ENCODE assay signal across 40 cellular contexts in genomic region chr7:30010022-30010421, GRCh38.
"Had no signal": no experiment of that assay in that cellular context is flagged by ENCODE, and none has a peak within 500 bp of the region (broad histone marks: within the 10 kb centered on the region; RNA-seq: fewer than 3 reads in every experiment).

No MANE protein-coding gene starts in this region.

- H3K4me3 ChIP-seq: adrenal gland, ascending aorta, body of pancreas, breast epithelium, cardiac muscle cell had no signal

- DNase-seq: activated effector memory CD4-positive, alpha-beta T cell treated with anti-CD3 and anti-CD28 coated beads, Interleukin-2, amount 50 U/mL, for 16 hours; activated effector memory CD4-positive, alpha-beta T cell treated with Interleukin-2 at 50 U/mL for 16 hours; activated gamma-delta T cell; activated gamma-delta T cell treated with Interleukin-2 at 50 U/mL for 16 hours; activated naive CD4-positive, alpha-beta T cell; activated naive CD4-positive, alpha-beta T cell treated with anti-CD3 and anti-CD28 coated beads for 36 hours; activated naive CD4-positive, alpha-beta T cell treated with anti-CD3 and anti-CD28 coated beads, Interleukin-2, amount 10 ng/mL, durations not matched to agents 7 days and 5 days; activated naive CD4-positive, alpha-beta T cell treated with anti-CD3 and anti-CD28 coated beads, Interleukin-2, amount 50 U/mL, for 16 hours; activated naive CD4-positive, alpha-beta T cell treated with Interleukin-2 at 50 U/mL for 16 hours; activated naive CD8-positive, alpha-beta T cell treated with anti-CD3 and anti-CD28 coated beads for 36 hours; activated naive CD8-positive, alpha-beta T cell treated with anti-CD3 and anti-CD28 coated beads, Interleukin-2, amount 10 ng/mL, durations not matched to agents 7 days and 5 days; activated naive CD8-positive, alpha-beta T cell treated with anti-CD3 and anti-CD28 coated beads, Interleukin-2, amount 50 U/mL, for 24 hours; activated T-cell treated with anti-CD3 and anti-CD28 coated beads, Interleukin-2, amount 50 U/mL, for 1 hour; activated T-cell treated with anti-CD3 and anti-CD28 coated beads, Interleukin-2, amount 50 U/mL, for 24 hours; activated T-cell treated with anti-CD3 and anti-CD28 coated beads, Interleukin-2, amount 50 U/mL, for 4 hours; activated T-cell treated with anti-CD3 and anti-CD28 coated beads, Interleukin-2, amount 50 U/mL, for 48 hours; activated T-cell treated with anti-CD3 and anti-CD28 coated beads, Interleukin-2, amount 50 U/mL, for 72 hours; adrenal gland; amniotic stem cell; amygdala; anterior cingulate cortex; aorta; body of pancreas; brain microvascular endothelial cell; caudate nucleus; central memory CD4-positive, alpha-beta T cell; cerebellar nuclear complex had no signal

- ATAC-seq: activated naive CD4-positive, alpha-beta T cell treated with anti-CD3 and anti-CD28 coated beads, Interleukin-2, amount 50 U/mL, for 72 hours; activated naive CD8-positive, alpha-beta T cell treated with anti-CD3 and anti-CD28 coated beads, Interleukin-2, amount 50 U/mL, for 24 hours; activated T-cell treated with anti-CD3 and anti-CD28 coated beads, Interleukin-2, amount 50 U/mL, for 4 hours; activated T-cell treated with anti-CD3 and anti-CD28 coated beads, Interleukin-2, amount 50 U/mL, for 72 hours; activated T-helper 17 cell treated with anti-CD3 and anti-CD28 coated beads, Interleukin-2, amount 50 U/mL, for 72 hours; body of pancreas had no signal

- H3K4me3 Mint-ChIP-seq: activated naive CD4-positive, alpha-beta T cell treated with anti-CD3 and anti-CD28 coated beads for 36 hours; activated naive CD4-positive, alpha-beta T cell treated with anti-CD3 and anti-CD28 coated beads, Interleukin-2, amount 10 ng/mL, durations not matched to agents 7 days and 5 days; activated naive CD4-positive, alpha-beta T cell treated with anti-CD3 and anti-CD28 coated beads, Interleukin-2, amount 50 U/mL, for 24 hours; activated naive CD8-positive, alpha-beta T cell; activated naive CD8-positive, alpha-beta T cell treated with anti-CD3 and anti-CD28 coated beads for 36 hours; activated naive CD8-positive, alpha-beta T cell treated with anti-CD3 and anti-CD28 coated beads, Interleukin-2, amount 10 ng/mL, durations not matched to agents 7 days and 5 days; activated naive CD8-positive, alpha-beta T cell treated with anti-CD3 and anti-CD28 coated beads, Interleukin-2, amount 50 U/mL, for 24 hours; activated T-cell treated with anti-CD3 and anti-CD28 coated beads, Interleukin-2, amount 50 U/mL, for 24 hours; activated T-cell treated with anti-CD3 and anti-CD28 coated beads, Interleukin-2, amount 50 U/mL, for 4 hours; activated T-cell treated with anti-CD3 and anti-CD28 coated beads, Interleukin-2, amount 50 U/mL, for 72 hours; activated T-helper 1 cell treated with anti-CD3 and anti-CD28 coated beads, Interleukin-12 subunit alpha, Interleukin-12 subunit beta, Interleukin-2, Interleukin-4 antibody, amounts not matched to agents 30 ng/mL and 10 ng/mL and 1 ng/mL, durations not matched to agents 14 hours and 24 hours and 36 hours; activated T-helper 17 cell treated with anti-CD3 and anti-CD28 coated beads, Interleukin-2, amount 50 U/mL, for 72 hours; brain; central memory CD8-positive, alpha-beta T cell had no signal

- H3K27ac Mint-ChIP-seq: activated naive CD4-positive, alpha-beta T cell treated with anti-CD3 and anti-CD28 coated beads for 36 hours; activated naive CD4-positive, alpha-beta T cell treated with anti-CD3 and anti-CD28 coated beads, Interleukin-2, amount 10 ng/mL, durations not matched to agents 7 days and 5 days; activated naive CD4-positive, alpha-beta T cell treated with anti-CD3 and anti-CD28 coated beads, Interleukin-2, amount 50 U/mL, for 24 hours; activated naive CD4-positive, alpha-beta T cell treated with anti-CD3 and anti-CD28 coated beads, Interleukin-2, amount 50 U/mL, for 72 hours; activated naive CD8-positive, alpha-beta T cell; activated naive CD8-positive, alpha-beta T cell treated with anti-CD3 and anti-CD28 coated beads for 36 hours; activated naive CD8-positive, alpha-beta T cell treated with anti-CD3 and anti-CD28 coated beads, Interleukin-2, amount 10 ng/mL, durations not matched to agents 7 days and 5 days; activated naive CD8-positive, alpha-beta T cell treated with anti-CD3 and anti-CD28 coated beads, Interleukin-2, amount 50 U/mL, for 24 hours; activated T-cell treated with anti-CD3 and anti-CD28 coated beads, Interleukin-2, amount 50 U/mL, for 24 hours; activated T-cell treated with anti-CD3 and anti-CD28 coated beads, Interleukin-2, amount 50 U/mL, for 72 hours; activated T-helper 1 cell treated with anti-CD3 and anti-CD28 coated beads, Interleukin-12 subunit alpha, Interleukin-12 subunit beta, Interleukin-2, Interleukin-4 antibody, amounts not matched to agents 30 ng/mL and 10 ng/mL and 1 ng/mL, durations not matched to agents 14 hours and 24 hours and 36 hours; activated T-helper 17 cell treated with anti-CD3 and anti-CD28 coated beads, Interleukin-2, amount 50 U/mL, for 72 hours; activated T-helper 2 cell treated with anti-CD3 and anti-CD28 coated beads, Interferon-gamma antibody, Interleukin-2, Interleukin-4, amounts not matched to agents 10 μg/mL and 5 μg/mL and 100 μg/mL, durations not matched to agents 14 hours and 24 hours and 36 hours; brain had no signal

- H3K27me3 ChIP-seq: adrenal gland, ascending aorta, body of pancreas, brain microvascular endothelial cell, breast epithelium, cardiac muscle cell had no signal

- FAIRE-seq: astrocyte, bronchial epithelial cell had no signal

- H3K9me3 ChIP-seq: adrenal gland, ascending aorta, body of pancreas, breast epithelium had no signal

- H3K4me1 Mint-ChIP-seq: activated naive CD4-positive, alpha-beta T cell treated with anti-CD3 and anti-CD28 coated beads, Interleukin-2, amount 10 ng/mL, durations not matched to agents 7 days and 5 days; activated naive CD4-positive, alpha-beta T cell treated with anti-CD3 and anti-CD28 coated beads, Interleukin-2, amount 50 U/mL, for 24 hours; activated naive CD8-positive, alpha-beta T cell treated with anti-CD3 and anti-CD28 coated beads for 36 hours; activated naive CD8-positive, alpha-beta T cell treated with anti-CD3 and anti-CD28 coated beads, Interleukin-2, amount 10 ng/mL, durations not matched to agents 7 days and 5 days; activated naive CD8-positive, alpha-beta T cell treated with anti-CD3 and anti-CD28 coated beads, Interleukin-2, amount 50 U/mL, for 24 hours; activated T-helper 17 cell treated with anti-CD3 and anti-CD28 coated beads, Interleukin-2, amount 50 U/mL, for 72 hours; central memory CD8-positive, alpha-beta T cell had no signal

- H3K4me1 ChIP-seq: adrenal gland, ascending aorta, body of pancreas, breast epithelium had no signal

- H3K27ac ChIP-seq: adrenal gland, ascending aorta, body of pancreas, brain microvascular endothelial cell, breast epithelium, cardiac muscle cell had no signal

- H3K36me3 ChIP-seq: adrenal gland had no signal

- H3K27me3 Mint-ChIP-seq: activated naive CD4-positive, alpha-beta T cell treated with anti-CD3 and anti-CD28 coated beads, Interleukin-2, amount 10 ng/mL, durations not matched to agents 7 days and 5 days; activated naive CD4-positive, alpha-beta T cell treated with anti-CD3 and anti-CD28 coated beads, Interleukin-2, amount 50 U/mL, for 24 hours; activated naive CD8-positive, alpha-beta T cell treated with anti-CD3 and anti-CD28 coated beads for 36 hours; activated naive CD8-positive, alpha-beta T cell treated with anti-CD3 and anti-CD28 coated beads, Interleukin-2, amount 50 U/mL, for 24 hours; activated T-cell treated with anti-CD3 and anti-CD28 coated beads, Interleukin-2, amount 50 U/mL, for 24 hours; activated T-helper 17 cell treated with anti-CD3 and anti-CD28 coated beads, Interleukin-2, amount 50 U/mL, for 72 hours; brain had no signal

- H3K9me3 Mint-ChIP-seq: activated naive CD4-positive, alpha-beta T cell treated with anti-CD3 and anti-CD28 coated beads for 36 hours; activated naive CD4-positive, alpha-beta T cell treated with anti-CD3 and anti-CD28 coated beads, Interleukin-2, amount 10 ng/mL, durations not matched to agents 7 days and 5 days; activated naive CD4-positive, alpha-beta T cell treated with anti-CD3 and anti-CD28 coated beads, Interleukin-2, amount 50 U/mL, for 24 hours; activated naive CD4-positive, alpha-beta T cell treated with anti-CD3 and anti-CD28 coated beads, Interleukin-2, amount 50 U/mL, for 72 hours; activated naive CD8-positive, alpha-beta T cell treated with anti-CD3 and anti-CD28 coated beads for 36 hours; activated naive CD8-positive, alpha-beta T cell treated with anti-CD3 and anti-CD28 coated beads, Interleukin-2, amount 10 ng/mL, durations not matched to agents 7 days and 5 days; activated naive CD8-positive, alpha-beta T cell treated with anti-CD3 and anti-CD28 coated beads, Interleukin-2, amount 50 U/mL, for 24 hours; activated T-cell treated with anti-CD3 and anti-CD28 coated beads, Interleukin-2, amount 50 U/mL, for 24 hours; activated T-cell treated with anti-CD3 and anti-CD28 coated beads, Interleukin-2, amount 50 U/mL, for 4 hours; activated T-cell treated with anti-CD3 and anti-CD28 coated beads, Interleukin-2, amount 50 U/mL, for 72 hours; activated T-helper 1 cell treated with anti-CD3 and anti-CD28 coated beads, Interleukin-12 subunit alpha, Interleukin-12 subunit beta, Interleukin-2, Interleukin-4 antibody, amounts not matched to agents 30 ng/mL and 10 ng/mL and 1 ng/mL, durations not matched to agents 14 hours and 24 hours and 36 hours; activated T-helper 17 cell treated with anti-CD3 and anti-CD28 coated beads, Interleukin-2, amount 50 U/mL, for 72 hours; activated T-helper 2 cell treated with anti-CD3 and anti-CD28 coated beads, Interferon-gamma antibody, Interleukin-2, Interleukin-4, amounts not matched to agents 10 μg/mL and 5 μg/mL and 100 μg/mL, durations not matched to agents 14 hours and 24 hours and 36 hours; brain; central memory CD8-positive, alpha-beta T cell had no signal

- H3K36me3 Mint-ChIP-seq: activated naive CD4-positive, alpha-beta T cell treated with anti-CD3 and anti-CD28 coated beads, Interleukin-2, amount 50 U/mL, for 72 hours had no signal
